In genomic region chr15:39431371-39431770, GRCh38 we compare ENCODE assay signal across 16 cellular contexts.
"Had no signal": no experiment of that assay in that cellular context is flagged by ENCODE, and none has a peak within 500 bp of the region (broad histone marks: within the 10 kb centered on the region; RNA-seq: fewer than 3 reads in every experiment).

No MANE protein-coding gene starts in this region.

- H3K4me1 ChIP-seq: parathyroid adenoma had no signal

- H3K27me3 ChIP-seq: adrenal gland, brain microvascular endothelial cell, gastrocnemius medialis, tibial artery had no signal

- ATAC-seq: activated CD8-positive, alpha-beta T cell treated with anti-CD3 and anti-CD28 coated beads for 36 hours; activated T-cell treated with anti-CD3 and anti-CD28 coated beads, Interleukin-2, amount 50 U/mL, for 4 hours; gastrocnemius medialis; WTC11 had no signal

- H3K79me2 ChIP-seq: parathyroid adenoma had no signal

- H3K27ac ChIP-seq: brain microvascular endothelial cell, parathyroid adenoma had no signal

- H3K9me3 ChIP-seq: adrenal gland, gastrocnemius medialis, tibial artery had no signal

- H3K36me3 ChIP-seq: adrenal gland, brain microvascular endothelial cell, gastrocnemius medialis, tibial artery had no signal

- H3K9ac ChIP-seq: parathyroid adenoma had no signal

- H3K4me3 ChIP-seq: adrenal gland, gastrocnemius medialis, tibial artery had no signal

- DNase-seq: activated CD4-positive, alpha-beta T cell treated with anti-CD3 and anti-CD28 coated beads for 48 hours; activated CD8-positive, alpha-beta T cell treated with anti-CD3 and anti-CD28 coated beads for 36 hours; activated effector memory CD4-positive, alpha-beta T cell treated with Interleukin-2 at 50 U/mL for 16 hours; activated naive CD4-positive, alpha-beta T cell treated with anti-CD3 and anti-CD28 coated beads, Interleukin-2, amount 50 U/mL, for 16 hours; activated T-cell treated with anti-CD3 and anti-CD28 coated beads, Interleukin-2, amount 50 U/mL, for 4 hours; brain microvascular endothelial cell; effector CD8-positive, alpha-beta T cell; gastrocnemius medialis; islet precursor cell; naive B cell; stimulated activated CD4-positive, alpha-beta T cell treated with anti-CD3 and anti-CD28 coated beads, Interleukin-12 subunit alpha, Interleukin-12 subunit beta, amount 100 ng/mL, for 4 hours; stimulated activated CD4-positive, alpha-beta T cell treated with anti-CD3 and anti-CD28 coated beads, Interleukin-2, amount 100 ng/mL, for 24 hours; tibial artery had no signal

- H2AFZ ChIP-seq: parathyroid adenoma had no signal
